ENCODE assay signal across 8 cellular contexts in the genomic region with DNA sequence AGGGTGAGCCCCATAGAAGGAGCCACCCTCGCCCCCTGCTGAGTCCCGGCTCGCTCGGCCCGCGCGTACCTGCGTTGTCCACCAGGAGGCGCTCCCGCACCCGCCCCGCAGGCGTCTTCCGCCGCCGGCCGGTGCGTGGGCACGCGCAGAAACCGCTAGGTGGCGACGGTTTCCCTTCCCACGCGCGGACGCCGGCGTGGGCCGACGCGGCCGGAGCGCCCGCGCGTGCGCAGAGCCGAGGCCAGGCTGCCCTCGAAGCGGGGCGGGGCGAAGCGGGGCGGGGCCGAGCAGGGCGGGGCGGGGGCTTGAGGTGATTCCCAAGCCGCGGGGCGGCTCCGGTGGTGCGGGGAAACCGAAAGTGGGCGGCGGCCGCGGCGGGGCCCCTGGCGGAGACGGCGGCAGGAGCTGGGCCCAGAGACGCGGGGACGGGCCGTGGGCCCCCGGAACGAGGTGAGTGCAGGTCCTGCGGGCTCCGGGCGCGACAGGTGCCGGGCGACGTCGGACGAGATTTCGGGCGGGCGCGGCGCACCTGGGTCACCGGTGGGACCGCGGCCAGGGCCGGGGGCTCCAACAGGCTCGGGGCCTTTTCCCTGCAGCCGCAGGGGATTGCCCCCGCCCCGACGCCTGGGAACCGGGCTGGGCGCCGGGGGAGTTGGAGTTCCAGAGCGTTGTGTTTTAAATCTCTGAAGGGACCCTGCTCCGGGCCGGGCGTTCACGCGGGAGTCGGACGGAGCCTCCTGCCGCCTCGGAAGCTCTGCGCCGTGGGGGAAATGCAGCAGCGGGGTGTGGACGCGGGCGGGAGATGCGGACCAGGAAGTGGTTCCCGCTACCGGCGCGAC. TPM values are rescaled to one million over a fixed set of nuclear protein-coding genes. Genes with fewer than 3 reads are reported as not detected.
DNase-seq lines count a peak whose midpoint lies in the region; ATAC-seq and TF ChIP-seq lines count a peak whose summit lies in the region.

TDRD7 (plus strand) TSS at position 308 of the 839 bp plus-strand sequence. CDS start 16,370 bp downstream, outside the sequence.

- peak; percentile 97 for TF ChIP-seq CTCF in lower lobe of right lung (IDR thresholded peaks at IDR 0.05)

- in situ Hi-C loops in GM18951 (cut with MboI; ENCODE audit: low sequenced_read_pairs, unreplicated experiment) = no loop called here

- H3K4me3 ChIP-seq in duodenal mucosa (ENCODE audit: low read depth in 1 of 2, low read length in 2 of 2) (peak within 1 kb of the TSS; percentile 70 to 81), lower lobe of right lung (peak within 1 kb of the TSS; percentile 98)

- H3K4me1 ChIP-seq in duodenal mucosa (ENCODE audit: control insufficient read depth in 1 of 2, insufficient read depth in 2 of 2, low read length in 2 of 2) (peaks cover 24 to 48% of the 10 kb centered on the region in 2 donors), lower lobe of right lung (peaks cover 30% of the 10 kb centered on the region)

- H3K9me3 ChIP-seq in duodenal mucosa (ENCODE audit: control insufficient read depth in 1 of 2, low read length in 2 of 2) = peaks cover 0 to 2% of the 10 kb centered on the region in 2 donors
- no peaks in the 10 kb centered on the region for H3K9me3 ChIP-seq in lower lobe of right lung

- peak; percentile 83 for DNase-seq in Ammon's horn (ENCODE audit: low spot score)
- DNase-seq in NCI-H526 (lab: John Stamatoyannopoulos, UW) = peak; percentile 10 to 80
- DNase-seq in activated CD4-positive, alpha-beta T cell treated with anti-CD3 and anti-CD28 coated beads, Interleukin-2, amount 50 U/mL, for 48 hours = peak; percentile 88 to 89
- DNase-seq in lower lobe of right lung = peak; percentile 92
- DNase-seq in stimulated activated CD4-positive, alpha-beta T cell treated with anti-CD3 and anti-CD28 coated beads, TNF-alpha, amount 100 ng/mL, for 1 hour (ENCODE audit: low read depth in 3 of 3, low spot score in 1 of 3) = peak; percentile 82 to 93 (median 93)

- peak within 1 kb of the TSS; percentile 48 to 80 for H3K9ac ChIP-seq in duodenal mucosa (ENCODE audit: low read depth in 1 of 2, low read length in 2 of 2)

- ATAC-seq in HG03159 (IDR thresholded peaks at IDR 0.05; ENCODE audit: unreplicated experiment) = peak; percentile 75
- ATAC-seq in lower lobe of right lung = peak; percentile 98

- H3K27me3 ChIP-seq in duodenal mucosa (ENCODE audit: control insufficient read depth in 1 of 2, insufficient read depth in 2 of 2, low read length in 2 of 2) (no peaks in the 10 kb centered on the region), lower lobe of right lung (ENCODE audit: low read depth) (no peaks in the 10 kb centered on the region)

- intact Hi-C loops in lower lobe of right lung (cut with DNase I) = no loop called here

- H3K36me3 ChIP-seq in duodenal mucosa (ENCODE audit: control insufficient read depth in 1 of 2, insufficient read depth in 2 of 2, low read length in 2 of 2) (no peaks in the 10 kb centered on the region), lower lobe of right lung (no peaks in the 10 kb centered on the region)

- TF ChIP-seq POLR2A in GM18951 (IDR thresholded peaks at IDR 0.05; ENCODE audit: extremely low read depth, insufficient read depth, insufficient read length) = peak; percentile 55

- H3K27ac ChIP-seq in duodenal mucosa (ENCODE audit: low read depth, low read length) = peak within 1 kb of the TSS; percentile 73
- peak within 1 kb of the TSS; percentile 93 for H3K27ac ChIP-seq in lower lobe of right lung

RNA-seq across cellular contexts. Expression of gene TDRD7, which starts in this region (rescaled TPM):
- 22.2 TPM for total RNA-seq in lower lobe of right lung

Comparison
In these comparisons a context has a peak if more than half of its experiments do, and no peak if none do; other contexts are left out.
1. Peak in every context shown above with its lines: DNase-seq, ATAC-seq, H3K4me3 ChIP-seq and H3K27ac ChIP-seq.